ENCODE assay signal across 1 cellular context in the genomic region with DNA sequence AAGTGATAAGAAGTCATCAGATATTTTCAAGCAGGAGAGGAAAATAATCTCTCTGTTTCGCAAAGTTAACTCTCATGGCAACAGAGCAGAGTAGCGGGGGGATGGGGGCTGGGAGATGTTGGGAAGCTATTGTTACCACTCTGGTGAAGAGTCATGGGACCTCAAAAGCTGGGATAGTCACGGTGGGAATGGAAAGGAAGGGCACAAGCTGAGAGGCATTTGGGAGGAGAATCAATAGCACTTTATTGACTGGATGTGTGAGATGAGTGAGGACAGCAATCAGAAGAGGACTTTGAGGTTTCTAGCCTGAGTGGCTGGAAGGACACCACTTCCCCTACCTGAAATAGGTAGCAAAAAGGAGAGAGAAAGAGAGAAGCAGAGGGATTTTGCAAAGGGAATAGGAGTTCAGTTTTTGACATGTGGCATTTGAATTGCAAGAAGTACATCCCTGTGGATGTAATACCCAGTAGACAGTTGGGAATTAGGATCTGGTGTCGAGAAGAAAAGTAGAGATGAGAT.
TF ChIP-seq lines count a peak whose summit lies in the region.

No MANE protein-coding gene starts in this region.

TF ChIP-seq in HepG2, 621 proteins besides CTCF, POLR2A, EP300 and RAD21 (continued from another document and continues in another):
- TF ChIP-seq ZNF670 (CRISPR knock-in tag; IDR thresholded peaks at IDR 0.05; ENCODE audit: borderline replicate concordance) (no peak), ZNF598 (CRISPR knock-in tag; IDR thresholded peaks at IDR 0.05; ENCODE audit: borderline replicate concordance) (0 out of 2 replicates have a peak, but pooled peaks have one; percentile 4), ZFP1 (CRISPR knock-in tag; IDR thresholded peaks at IDR 0.05) (no peak), POLR2AphosphoS5 (IDR thresholded peaks at IDR 0.05; ENCODE audit: low read depth, low read length) (peak; percentile 36), ZBTB20 (CRISPR knock-in tag; IDR thresholded peaks at IDR 0.05; ENCODE audit: borderline replicate concordance, low read depth) (no peak; the same call in 1 of the 2 replicates), NPAS2 (CRISPR knock-in tag; IDR thresholded peaks at IDR 0.05; ENCODE audit: borderline replicate concordance) (no peak), REL (CRISPR knock-in tag; conservative IDR thresholded peaks at IDR 0.05) (no peak), TCF12 (IDR thresholded peaks at IDR 0.05) (no peak), TCF12 (CRISPR knock-in tag; IDR thresholded peaks at IDR 0.05) (no peak), ZNF652 (CRISPR knock-in tag; IDR thresholded peaks at IDR 0.05; ENCODE audit: borderline replicate concordance, low read depth) (no peak), ZFYVE20 (CRISPR knock-in tag; IDR thresholded peaks at IDR 0.05; ENCODE audit: borderline replicate concordance, low read depth) (no peak), RFXAP (CRISPR knock-in tag; IDR thresholded peaks at IDR 0.05; ENCODE audit: borderline replicate concordance) (no peak), GATAD2A (CRISPR knock-in tag; IDR thresholded peaks at IDR 0.05) (peak; percentile 9; the same call in 1 of the 2 replicates), ZNF569 (CRISPR knock-in tag; IDR thresholded peaks at IDR 0.05; ENCODE audit: borderline replicate concordance) (no peak), KAT7 (CRISPR knock-in tag; IDR thresholded peaks at IDR 0.05; ENCODE audit: borderline replicate concordance) (peak; percentile 22; the same call in 1 of the 2 replicates), NFYC (CRISPR knock-in tag; IDR thresholded peaks at IDR 0.05) (no peak), SKI (IDR thresholded peaks at IDR 0.05; ENCODE audit: partially characterized antibody) (no peak), ZNF773 (CRISPR knock-in tag; IDR thresholded peaks at IDR 0.05; ENCODE audit: borderline replicate concordance) (no peak), CREM (IDR thresholded peaks at IDR 0.05) (no peak), CREM (CRISPR knock-in tag; IDR thresholded peaks at IDR 0.05) (no peak), PHF8 (CRISPR knock-in tag; IDR thresholded peaks at IDR 0.05) (no peak; the same call in none of the 2 replicates), ZNF816 (CRISPR knock-in tag; IDR thresholded peaks at IDR 0.05; ENCODE audit: borderline replicate concordance) (peak; percentile 27; the same call in 1 of the 2 replicates), SCMH1 (CRISPR knock-in tag; IDR thresholded peaks at IDR 0.05; ENCODE audit: borderline replicate concordance) (no peak), ZNF772 (CRISPR knock-in tag; IDR thresholded peaks at IDR 0.05) (0 out of 2 replicates have a peak, but pooled peaks have one; percentile 9), JUNB (CRISPR knock-in tag; IDR thresholded peaks at IDR 0.05; ENCODE audit: borderline replicate concordance) (peak; percentile 56; the same call in 1 of the 2 replicates), PLRG1 (conservative IDR thresholded peaks at IDR 0.05) (no peak), ONECUT2 (CRISPR knock-in tag; IDR thresholded peaks at IDR 0.05) (peak; percentile 82), ZNF441 (CRISPR knock-in tag; IDR thresholded peaks at IDR 0.05; ENCODE audit: borderline replicate concordance) (peak; percentile 19; the same call in 1 of the 2 replicates), SRSF4 (IDR thresholded peaks at IDR 0.05; ENCODE audit: low read depth, low read length, poor library complexity, severe bottlenecking) (no peak), ZNF263 (CRISPR knock-in tag; IDR thresholded peaks at IDR 0.05) (no peak; the same call in 1 of the 2 replicates), TOPORS (CRISPR knock-in tag; IDR thresholded peaks at IDR 0.05) (no peak), SMARCE1 (IDR thresholded peaks at IDR 0.05; ENCODE audit: borderline replicate concordance) (no peak), ZNF282 (IDR thresholded peaks at IDR 0.05; ENCODE audit: partially characterized antibody) (no peak)
- TF ChIP-seq, protein P1, sequence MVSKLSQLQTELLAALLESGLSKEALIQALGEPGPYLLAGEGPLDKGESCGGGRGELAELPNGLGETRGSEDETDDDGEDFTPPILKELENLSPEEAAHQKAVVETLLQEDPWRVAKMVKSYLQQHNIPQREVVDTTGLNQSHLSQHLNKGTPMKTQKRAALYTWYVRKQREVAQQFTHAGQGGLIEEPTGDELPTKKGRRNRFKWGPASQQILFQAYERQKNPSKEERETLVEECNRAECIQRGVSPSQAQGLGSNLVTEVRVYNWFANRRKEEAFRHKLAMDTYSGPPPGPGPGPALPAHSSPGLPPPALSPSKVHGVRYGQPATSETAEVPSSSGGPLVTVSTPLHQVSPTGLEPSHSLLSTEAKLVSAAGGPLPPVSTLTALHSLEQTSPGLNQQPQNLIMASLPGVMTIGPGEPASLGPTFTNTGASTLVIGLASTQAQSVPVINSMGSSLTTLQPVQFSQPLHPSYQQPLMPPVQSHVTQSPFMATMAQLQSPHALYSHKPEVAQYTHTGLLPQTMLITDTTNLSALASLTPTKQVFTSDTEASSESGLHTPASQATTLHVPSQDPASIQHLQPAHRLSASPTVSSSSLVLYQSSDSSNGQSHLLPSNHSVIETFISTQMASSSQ (IDR thresholded peaks at IDR 0.05; ENCODE audit: low read depth): no peak; the same call in 1 of the 2 replicates
- TF ChIP-seq, protein P1 (CRISPR knock-in tag; IDR thresholded peaks at IDR 0.05; ENCODE audit: borderline replicate concordance): no peak
- TF ChIP-seq, protein P2, sequence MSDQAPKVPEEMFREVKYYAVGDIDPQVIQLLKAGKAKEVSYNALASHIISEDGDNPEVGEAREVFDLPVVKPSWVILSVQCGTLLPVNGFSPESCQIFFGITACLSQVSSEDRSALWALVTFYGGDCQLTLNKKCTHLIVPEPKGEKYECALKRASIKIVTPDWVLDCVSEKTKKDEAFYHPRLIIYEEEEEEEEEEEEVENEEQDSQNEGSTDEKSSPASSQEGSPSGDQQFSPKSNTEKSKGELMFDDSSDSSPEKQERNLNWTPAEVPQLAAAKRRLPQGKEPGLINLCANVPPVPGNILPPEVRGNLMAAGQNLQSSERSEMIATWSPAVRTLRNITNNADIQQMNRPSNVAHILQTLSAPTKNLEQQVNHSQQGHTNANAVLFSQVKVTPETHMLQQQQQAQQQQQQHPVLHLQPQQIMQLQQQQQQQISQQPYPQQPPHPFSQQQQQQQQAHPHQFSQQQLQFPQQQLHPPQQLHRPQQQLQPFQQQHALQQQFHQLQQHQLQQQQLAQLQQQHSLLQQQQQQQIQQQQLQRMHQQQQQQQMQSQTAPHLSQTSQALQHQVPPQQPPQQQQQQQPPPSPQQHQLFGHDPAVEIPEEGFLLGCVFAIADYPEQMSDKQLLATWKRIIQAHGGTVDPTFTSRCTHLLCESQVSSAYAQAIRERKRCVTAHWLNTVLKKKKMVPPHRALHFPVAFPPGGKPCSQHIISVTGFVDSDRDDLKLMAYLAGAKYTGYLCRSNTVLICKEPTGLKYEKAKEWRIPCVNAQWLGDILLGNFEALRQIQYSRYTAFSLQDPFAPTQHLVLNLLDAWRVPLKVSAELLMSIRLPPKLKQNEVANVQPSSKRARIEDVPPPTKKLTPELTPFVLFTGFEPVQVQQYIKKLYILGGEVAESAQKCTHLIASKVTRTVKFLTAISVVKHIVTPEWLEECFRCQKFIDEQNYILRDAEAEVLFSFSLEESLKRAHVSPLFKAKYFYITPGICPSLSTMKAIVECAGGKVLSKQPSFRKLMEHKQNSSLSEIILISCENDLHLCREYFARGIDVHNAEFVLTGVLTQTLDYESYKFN (CRISPR knock-in tag; conservative IDR thresholded peaks at IDR 0.05): 0 out of 2 replicates have a peak, but pooled peaks have one; percentile 12
- TF ChIP-seq, protein P3, sequence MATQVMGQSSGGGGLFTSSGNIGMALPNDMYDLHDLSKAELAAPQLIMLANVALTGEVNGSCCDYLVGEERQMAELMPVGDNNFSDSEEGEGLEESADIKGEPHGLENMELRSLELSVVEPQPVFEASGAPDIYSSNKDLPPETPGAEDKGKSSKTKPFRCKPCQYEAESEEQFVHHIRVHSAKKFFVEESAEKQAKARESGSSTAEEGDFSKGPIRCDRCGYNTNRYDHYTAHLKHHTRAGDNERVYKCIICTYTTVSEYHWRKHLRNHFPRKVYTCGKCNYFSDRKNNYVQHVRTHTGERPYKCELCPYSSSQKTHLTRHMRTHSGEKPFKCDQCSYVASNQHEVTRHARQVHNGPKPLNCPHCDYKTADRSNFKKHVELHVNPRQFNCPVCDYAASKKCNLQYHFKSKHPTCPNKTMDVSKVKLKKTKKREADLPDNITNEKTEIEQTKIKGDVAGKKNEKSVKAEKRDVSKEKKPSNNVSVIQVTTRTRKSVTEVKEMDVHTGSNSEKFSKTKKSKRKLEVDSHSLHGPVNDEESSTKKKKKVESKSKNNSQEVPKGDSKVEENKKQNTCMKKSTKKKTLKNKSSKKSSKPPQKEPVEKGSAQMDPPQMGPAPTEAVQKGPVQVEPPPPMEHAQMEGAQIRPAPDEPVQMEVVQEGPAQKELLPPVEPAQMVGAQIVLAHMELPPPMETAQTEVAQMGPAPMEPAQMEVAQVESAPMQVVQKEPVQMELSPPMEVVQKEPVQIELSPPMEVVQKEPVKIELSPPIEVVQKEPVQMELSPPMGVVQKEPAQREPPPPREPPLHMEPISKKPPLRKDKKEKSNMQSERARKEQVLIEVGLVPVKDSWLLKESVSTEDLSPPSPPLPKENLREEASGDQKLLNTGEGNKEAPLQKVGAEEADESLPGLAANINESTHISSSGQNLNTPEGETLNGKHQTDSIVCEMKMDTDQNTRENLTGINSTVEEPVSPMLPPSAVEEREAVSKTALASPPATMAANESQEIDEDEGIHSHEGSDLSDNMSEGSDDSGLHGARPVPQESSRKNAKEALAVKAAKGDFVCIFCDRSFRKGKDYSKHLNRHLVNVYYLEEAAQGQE (IDR thresholded peaks at IDR 0.05; ENCODE audit: borderline replicate concordance in 1 of 2, low read depth in 1 of 2, low read length in 2 of 2): 0 out of 4 replicates have a peak, but pooled peaks of 1 of the 2 experiments have one; percentile 2
- TF ChIP-seq, protein P4, sequence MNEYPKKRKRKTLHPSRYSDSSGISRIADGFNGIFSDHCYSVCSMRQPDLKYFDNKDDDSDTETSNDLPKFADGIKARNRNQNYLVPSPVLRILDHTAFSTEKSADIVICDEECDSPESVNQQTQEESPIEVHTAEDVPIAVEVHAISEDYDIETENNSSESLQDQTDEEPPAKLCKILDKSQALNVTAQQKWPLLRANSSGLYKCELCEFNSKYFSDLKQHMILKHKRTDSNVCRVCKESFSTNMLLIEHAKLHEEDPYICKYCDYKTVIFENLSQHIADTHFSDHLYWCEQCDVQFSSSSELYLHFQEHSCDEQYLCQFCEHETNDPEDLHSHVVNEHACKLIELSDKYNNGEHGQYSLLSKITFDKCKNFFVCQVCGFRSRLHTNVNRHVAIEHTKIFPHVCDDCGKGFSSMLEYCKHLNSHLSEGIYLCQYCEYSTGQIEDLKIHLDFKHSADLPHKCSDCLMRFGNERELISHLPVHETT (CRISPR knock-in tag; conservative IDR thresholded peaks at IDR 0.05): no peak
- TF ChIP-seq, protein P5, sequence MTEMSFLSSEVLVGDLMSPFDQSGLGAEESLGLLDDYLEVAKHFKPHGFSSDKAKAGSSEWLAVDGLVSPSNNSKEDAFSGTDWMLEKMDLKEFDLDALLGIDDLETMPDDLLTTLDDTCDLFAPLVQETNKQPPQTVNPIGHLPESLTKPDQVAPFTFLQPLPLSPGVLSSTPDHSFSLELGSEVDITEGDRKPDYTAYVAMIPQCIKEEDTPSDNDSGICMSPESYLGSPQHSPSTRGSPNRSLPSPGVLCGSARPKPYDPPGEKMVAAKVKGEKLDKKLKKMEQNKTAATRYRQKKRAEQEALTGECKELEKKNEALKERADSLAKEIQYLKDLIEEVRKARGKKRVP (CRISPR knock-in tag; IDR thresholded peaks at IDR 0.05): peak in 1 of 2 experiments; percentile 1; a peak in 1 of 4 replicates
- TF ChIP-seq, protein P6, sequence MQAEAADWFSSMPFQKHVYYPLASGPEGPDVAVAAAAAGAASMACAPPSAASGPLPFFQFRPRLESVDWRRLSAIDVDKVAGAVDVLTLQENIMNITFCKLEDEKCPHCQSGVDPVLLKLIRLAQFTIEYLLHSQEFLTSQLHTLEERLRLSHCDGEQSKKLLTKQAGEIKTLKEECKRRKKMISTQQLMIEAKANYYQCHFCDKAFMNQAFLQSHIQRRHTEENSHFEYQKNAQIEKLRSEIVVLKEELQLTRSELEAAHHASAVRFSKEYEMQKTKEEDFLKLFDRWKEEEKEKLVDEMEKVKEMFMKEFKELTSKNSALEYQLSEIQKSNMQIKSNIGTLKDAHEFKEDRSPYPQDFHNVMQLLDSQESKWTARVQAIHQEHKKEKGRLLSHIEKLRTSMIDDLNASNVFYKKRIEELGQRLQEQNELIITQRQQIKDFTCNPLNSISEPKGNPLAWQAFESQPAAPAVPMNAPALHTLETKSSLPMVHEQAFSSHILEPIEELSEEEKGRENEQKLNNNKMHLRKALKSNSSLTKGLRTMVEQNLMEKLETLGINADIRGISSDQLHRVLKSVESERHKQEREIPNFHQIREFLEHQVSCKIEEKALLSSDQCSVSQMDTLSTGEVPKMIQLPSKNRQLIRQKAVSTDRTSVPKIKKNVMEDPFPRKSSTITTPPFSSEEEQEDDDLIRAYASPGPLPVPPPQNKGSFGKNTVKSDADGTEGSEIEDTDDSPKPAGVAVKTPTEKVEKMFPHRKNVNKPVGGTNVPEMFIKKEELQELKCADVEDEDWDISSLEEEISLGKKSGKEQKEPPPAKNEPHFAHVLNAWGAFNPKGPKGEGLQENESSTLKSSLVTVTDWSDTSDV (CRISPR knock-in tag; IDR thresholded peaks at IDR 0.05): no peak
- TF ChIP-seq, protein P7, sequence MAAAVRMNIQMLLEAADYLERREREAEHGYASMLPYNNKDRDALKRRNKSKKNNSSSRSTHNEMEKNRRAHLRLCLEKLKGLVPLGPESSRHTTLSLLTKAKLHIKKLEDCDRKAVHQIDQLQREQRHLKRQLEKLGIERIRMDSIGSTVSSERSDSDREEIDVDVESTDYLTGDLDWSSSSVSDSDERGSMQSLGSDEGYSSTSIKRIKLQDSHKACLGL (CRISPR knock-in tag; IDR thresholded peaks at IDR 0.05): no peak
- TF ChIP-seq, protein P8, sequence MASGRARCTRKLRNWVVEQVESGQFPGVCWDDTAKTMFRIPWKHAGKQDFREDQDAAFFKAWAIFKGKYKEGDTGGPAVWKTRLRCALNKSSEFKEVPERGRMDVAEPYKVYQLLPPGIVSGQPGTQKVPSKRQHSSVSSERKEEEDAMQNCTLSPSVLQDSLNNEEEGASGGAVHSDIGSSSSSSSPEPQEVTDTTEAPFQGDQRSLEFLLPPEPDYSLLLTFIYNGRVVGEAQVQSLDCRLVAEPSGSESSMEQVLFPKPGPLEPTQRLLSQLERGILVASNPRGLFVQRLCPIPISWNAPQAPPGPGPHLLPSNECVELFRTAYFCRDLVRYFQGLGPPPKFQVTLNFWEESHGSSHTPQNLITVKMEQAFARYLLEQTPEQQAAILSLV (CRISPR knock-in tag; IDR thresholded peaks at IDR 0.05; ENCODE audit: borderline replicate concordance): no peak
